In the genomic region with DNA sequence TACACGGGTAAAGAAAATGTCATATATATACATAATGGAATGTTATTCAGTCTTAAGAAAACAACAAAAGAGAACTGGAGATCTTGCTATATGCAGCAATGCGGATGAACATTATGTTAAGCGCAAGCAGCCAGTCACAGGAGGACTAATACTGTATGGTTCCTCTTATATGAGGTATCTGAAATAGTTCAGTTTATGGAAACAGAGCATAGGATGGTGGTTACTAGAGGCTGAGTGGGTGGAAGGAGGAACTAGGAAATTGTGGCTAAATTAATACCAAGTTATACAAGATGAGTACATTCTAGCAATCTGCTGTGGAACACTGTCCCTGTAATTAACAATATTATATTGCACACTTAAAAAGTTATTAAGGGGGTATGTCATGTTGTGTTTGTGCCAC, we compare ENCODE assay signal across 25 cellular contexts.
"Had no signal": no experiment of that assay in that cellular context is flagged by ENCODE, and none has a peak within 500 bp of the region (broad histone marks: within the 10 kb centered on the region; RNA-seq: fewer than 3 reads in every experiment).

No MANE protein-coding gene starts in this region.

- H3K4me1 ChIP-seq: ascending aorta, pancreas, stomach, suprapubic skin, tibial nerve, uterus had no signal

- H3K4me3 ChIP-seq: ascending aorta, pancreas, stomach, suprapubic skin, tibial nerve, uterus had no signal

- DNase-seq: activated B cell treated with CpG ODN at 0.5 μM for 24 hours; activated CD4-positive, alpha-beta T cell treated with anti-CD3 and anti-CD28 coated beads for 36 hours; activated CD4-positive, alpha-beta T cell treated with anti-CD3 and anti-CD28 coated beads, Interleukin-2, amount 50 U/mL, for 4 hours; activated CD8-positive, alpha-beta memory T cell treated with anti-CD3 and anti-CD28 coated beads for 24 hours; activated CD8-positive, alpha-beta memory T cell treated with anti-CD3 and anti-CD28 coated beads, Interleukin-2, amount 50 U/mL, for 4 hours; activated T-cell treated with anti-CD3 and anti-CD28 coated beads, Interleukin-2, amount 50 U/mL, for 24 hours; central memory CD4-positive, alpha-beta T cell; dermis blood vessel endothelial cell; effector CD8-positive, alpha-beta T cell; erythroblast; foreskin fibroblast; left colon; pancreas; right cardiac atrium; stimulated activated CD4-positive, alpha-beta T cell treated with anti-CD3 and anti-CD28 coated beads, Interleukin-12 subunit alpha, Interleukin-12 subunit beta, amount 100 ng/mL, for 4 hours; stimulated activated CD4-positive, alpha-beta T cell treated with anti-CD3 and anti-CD28 coated beads, Interleukin-1b, Interleukin-23, amount 100 ng/mL, for 48 hours; stomach; uterus had no signal

- H3K36me3 ChIP-seq: ascending aorta, pancreas, stomach, suprapubic skin, tibial nerve, uterus had no signal

- ATAC-seq: activated CD4-positive, alpha-beta T cell treated with anti-CD3 and anti-CD28 coated beads for 36 hours; activated naive CD4-positive, alpha-beta T cell treated with anti-CD3 and anti-CD28 coated beads, Interleukin-2, amount 50 U/mL, for 72 hours; activated T-helper 17 cell treated with anti-CD3 and anti-CD28 coated beads, Interleukin-2, amount 50 U/mL, for 72 hours; left colon; pancreas; right cardiac atrium; stimulated activated effector memory CD8-positive, alpha-beta T cell treated with anti-CD3 and anti-CD28 coated beads, Interleukin-12 subunit alpha, Interleukin-12 subunit beta, amount 100 ng/mL, for 72 hours had no signal

- H3K9me3 ChIP-seq: ascending aorta, pancreas, stomach, suprapubic skin, tibial nerve, uterus had no signal

- FAIRE-seq: keratinocyte, pancreas had no signal

- H3K27ac ChIP-seq: ascending aorta, pancreas, stomach, suprapubic skin, tibial nerve, uterus had no signal

- H3K27me3 ChIP-seq: ascending aorta, pancreas, stomach, suprapubic skin, tibial nerve, uterus had no signal
